14 cellular contexts compared by ENCODE assay signal in genomic region chr14:69037790-69038448, GRCh38. TPM values are rescaled to one million over a fixed set of nuclear protein-coding genes. Genes with fewer than 3 reads are reported as not detected.
A peak's percentile ranks its signal among the peaks of the same experiment; 100 is the strongest.
DNase-seq lines count a peak whose midpoint lies in the region; ATAC-seq, FAIRE-seq and TF ChIP-seq lines count a peak whose summit lies in the region.
"Had no signal": no experiment of that assay in that cellular context is flagged by ENCODE, and none has a peak within 500 bp of the region (broad histone marks: within the 10 kb centered on the region; RNA-seq: fewer than 3 reads in every experiment).

No MANE protein-coding gene starts in this region.

- TF ChIP-seq RAD21 in K562 (CRISPR knock-in tag; conservative IDR thresholded peaks at IDR 0.05 in 1 of 2, IDR thresholded peaks at IDR 0.05 in 1 of 2) = no peak

- no peaks in the 10 kb centered on the region for H3K9me1 ChIP-seq in K562 (ENCODE audit: control insufficient read depth, insufficient read depth, low read length)

- no peak for DNase-seq in stimulated activated naive CD8-positive, alpha-beta T cell treated with anti-CD3 and anti-CD28 coated beads, Interleukin-15, Interleukin-2, amounts not matched to agents 100 U/mL and 50 U/mL, for 24 hours
- DNase-seq in stimulated activated naive CD8-positive, alpha-beta T cell treated with anti-CD3 and anti-CD28 coated beads, Interleukin-15, amount 100 ng/mL, for 72 hours = no peak
- DNase-seq in K562 (ENCODE audit: extremely low read depth in 1 of 4, low spot score in 3 of 4) = peak in 2 of 4 experiments; percentile 22 to 38
- peak; percentile 51 for DNase-seq in iris pigment epithelial cell (ENCODE audit: low read depth)
- DNase-seq in DMS 273 treated with DMSO at 0.1 percent for 48 hours (lab: John Stamatoyannopoulos, UW) = no peak
- DNase-seq in amniotic stem cell (lab: John Stamatoyannopoulos, UW) = no peak
- DNase-seq in medulla oblongata (ENCODE audit: extremely low spot score) = no peak
- DNase-seq in prostate gland (ENCODE audit: low spot score) = no peak
- DNase-seq: activated B cell treated with CpG ODN at 0.5 μM for 24 hours; activated effector memory CD4-positive, alpha-beta T cell treated with anti-CD3 and anti-CD28 coated beads, Interleukin-2, amount 50 U/mL, for 16 hours; NCI-H2081 treated with DMSO at 0.1 percent for 48 hours; occipital lobe; Peyer's patch; stimulated activated CD4-positive, alpha-beta T cell treated with anti-CD3 and anti-CD28 coated beads, Interleukin-2, amount 100 ng/mL, for 24 hours had no signal

- ATAC-seq in stimulated activated naive CD8-positive, alpha-beta T cell treated with anti-CD3 and anti-CD28 coated beads, Interleukin-15, Interleukin-2, amounts not matched to agents 100 U/mL and 50 U/mL, for 24 hours = peak; percentile 29
- no peak for ATAC-seq in stimulated activated naive CD8-positive, alpha-beta T cell treated with anti-CD3 and anti-CD28 coated beads, Interleukin-15, amount 100 ng/mL, for 72 hours
- peak; percentile 61 for ATAC-seq in K562

- H3K27ac ChIP-seq in K562 (ENCODE audit: extremely low read depth, low read depth, low read length) = no peak overlapping the region
- H3K27ac ChIP-seq in prostate gland = no peak overlapping the region
- H3K27ac ChIP-seq: Peyer's patch had no signal

- CTCF ChIA-PET in K562 (lab: Yijun Ruan, JAX; ENCODE audit: low intra/inter-chr PET ratio) = no interaction called here

- intact Hi-C loops in K562 (cut with micrococcal nuclease) = no loop called here
- intact Hi-C loops in prostate gland (cut with DNase I) = no loop called here

- no peaks in the 10 kb centered on the region for H3K36me3 ChIP-seq in K562 (ENCODE audit: control insufficient read depth, insufficient read depth, low read length)
- no peaks in the 10 kb centered on the region for H3K36me3 ChIP-seq in prostate gland
- H3K36me3 ChIP-seq: Peyer's patch had no signal

- H3K9me3 ChIP-seq in K562 (replicated peaks; ENCODE audit: control insufficient read depth, insufficient read depth, low read depth, low read length) (no peaks in the 10 kb centered on the region), prostate gland (no peaks in the 10 kb centered on the region)
- H3K9me3 ChIP-seq: Peyer's patch had no signal

- H3K4me1 ChIP-seq in K562 (replicated peaks in 1 of 2; ENCODE audit: control insufficient read depth in 2 of 2, insufficient read depth in 2 of 2, low read length in 2 of 2) (peaks cover 4 to 16% of the 10 kb centered on the region in 2 experiments; a peak in 3 of 5 replicates), prostate gland (replicated peaks) (no peaks in the 10 kb centered on the region)

- FAIRE-seq in K562 (lab: Jason Lieb, UNC) = no peak

- no peak overlapping the region for H3K4me3 Mint-ChIP-seq in stimulated activated naive CD8-positive, alpha-beta T cell treated with anti-CD3 and anti-CD28 coated beads, Interleukin-15, amount 100 ng/mL, for 72 hours
- H3K4me3 Mint-ChIP-seq: activated B cell treated with CpG ODN at 0.5 μM for 24 hours had no signal

- no peaks in the 10 kb centered on the region for H3K9me3 Mint-ChIP-seq in stimulated activated naive CD8-positive, alpha-beta T cell treated with anti-CD3 and anti-CD28 coated beads, Interleukin-15, amount 100 ng/mL, for 72 hours
- H3K9me3 Mint-ChIP-seq: activated B cell treated with CpG ODN at 0.5 μM for 24 hours had no signal

- no peak overlapping the region for H3K4me2 ChIP-seq in K562 (ENCODE audit: insufficient read depth, low read length)

- POLR2A ChIA-PET in K562 (lab: Yijun Ruan, JAX) = interaction anchor here (0.8 to 1.2 kb wide), 3 partner anchors 10 to 18 kb away, joined by 3 to 4 read pairs (median 3); no protein-coding TSS in a partner anchor

- H3K4me1 Mint-ChIP-seq in stimulated activated naive CD8-positive, alpha-beta T cell treated with anti-CD3 and anti-CD28 coated beads, Interleukin-15, amount 100 ng/mL, for 72 hours = peaks cover 20% of the 10 kb centered on the region
- H3K4me1 Mint-ChIP-seq: activated B cell treated with CpG ODN at 0.5 μM for 24 hours had no signal

- H3K9ac ChIP-seq in K562 (ENCODE audit: insufficient read depth in 1 of 2, low read depth in 2 of 2, low read length in 2 of 2) = no peak overlapping the region

- WGBS in K562 (ENCODE audit: insufficient coverage, low coverage, missing lambda C conversion rate) = 15% methylated on average over 5 of the region's 7 CpGs
- WGBS in prostate gland = 58% methylated on average over 7 of the region's 7 CpGs

- TF ChIP-seq CTCF in K562 (IDR thresholded peaks at IDR 0.05 in 2 of 3, conservative IDR thresholded peaks at IDR 0.05 in 1 of 3; ENCODE audit: insufficient read depth in 2 of 3, low read depth in 1 of 3, low read length in 3 of 3) (no peak), prostate gland (IDR thresholded peaks at IDR 0.05) (no peak)

- no peak overlapping the region for H3K27ac Mint-ChIP-seq in stimulated activated naive CD8-positive, alpha-beta T cell treated with anti-CD3 and anti-CD28 coated beads, Interleukin-15, amount 100 ng/mL, for 72 hours
- H3K27ac Mint-ChIP-seq: activated B cell treated with CpG ODN at 0.5 μM for 24 hours had no signal

- H4K20me1 ChIP-seq in K562 (replicated peaks; ENCODE audit: control insufficient read depth, insufficient read depth, low read length) = no peaks in the 10 kb centered on the region

- TF ChIP-seq POLR2A in K562 (conservative IDR thresholded peaks at IDR 0.05) (no peak), prostate gland (IDR thresholded peaks at IDR 0.05) (no peak)

- peaks cover 8 to 12% of the 10 kb centered on the region in 2 experiments; a peak in 4 of 5 replicates for H3K27me3 ChIP-seq in K562 (ENCODE audit: control insufficient read depth in 2 of 2, insufficient read depth in 2 of 2, low read length in 2 of 2)
- no peaks in the 10 kb centered on the region for H3K27me3 ChIP-seq in prostate gland (replicated peaks; ENCODE audit: insufficient read depth)
- H3K27me3 ChIP-seq: Peyer's patch had no signal

- H3K27me3 Mint-ChIP-seq in stimulated activated naive CD8-positive, alpha-beta T cell treated with anti-CD3 and anti-CD28 coated beads, Interleukin-15, amount 100 ng/mL, for 72 hours = peaks cover 69% of the 10 kb centered on the region

- H2AFZ ChIP-seq in K562 (ENCODE audit: low read depth, low read length) = no peak overlapping the region

- in situ Hi-C loops in K562 (cut with MboI) = no loop called here

- BruUV-seq in K562 (replicated peaks; lab: Mats Ljungman, UMichigan) = no TSS peak

- no peak for TF ChIP-seq EP300 in K562 (IDR thresholded peaks at IDR 0.05; ENCODE audit: low read length)

- H3K79me2 ChIP-seq in K562 (ENCODE audit: control insufficient read depth, insufficient read depth, low read length) = no peaks in the 10 kb centered on the region

- no peak overlapping the region for H3K4me3 ChIP-seq in K562
- no peak overlapping the region for H3K4me3 ChIP-seq in prostate gland
- H3K4me3 ChIP-seq: Peyer's patch had no signal

TF ChIP-seq in K562, 482 proteins besides CTCF, POLR2A, EP300 and RAD21 (continues in another document):
- TF ChIP-seq YY1 (IDR thresholded peaks at IDR 0.05; ENCODE audit: borderline replicate concordance in 1 of 3, control insufficient read depth in 1 of 3, extremely low read depth in 1 of 3, insufficient read depth in 3 of 3, insufficient read length in 1 of 3, insufficient replicate concordance in 2 of 3, low read depth in 1 of 3, low read length in 2 of 3) = no peak
- no peak for TF ChIP-seq HDAC3 (IDR thresholded peaks at IDR 0.05; ENCODE audit: borderline replicate concordance, partially characterized antibody)
- no peak for TF ChIP-seq MCM2 (IDR thresholded peaks at IDR 0.05; ENCODE audit: low read depth)
- TF ChIP-seq FIP1L1 (IDR thresholded peaks at IDR 0.05; ENCODE audit: low read depth, low read length, poor library complexity, severe bottlenecking) = no peak
- TF ChIP-seq NR0B1 (IDR thresholded peaks at IDR 0.05; ENCODE audit: partially characterized antibody) = no peak
- TF ChIP-seq TCFL5 (CRISPR knock-in tag; conservative IDR thresholded peaks at IDR 0.05) = no peak
- no peak for TF ChIP-seq NR4A1 (CRISPR knock-in tag; IDR thresholded peaks at IDR 0.05)
- TF ChIP-seq NR4A1 (tag; IDR thresholded peaks at IDR 0.05) = no peak
- no peak for TF ChIP-seq POU5F1 (IDR thresholded peaks at IDR 0.05; ENCODE audit: borderline replicate concordance, low read depth, low read length, partially characterized antibody)
- TF ChIP-seq TAF15 (IDR thresholded peaks at IDR 0.05; ENCODE audit: low read depth, low read length) = no peak
- no peak for TF ChIP-seq ZBTB1 (CRISPR knock-in tag; IDR thresholded peaks at IDR 0.05; ENCODE audit: borderline replicate concordance, low read depth)
- no peak for TF ChIP-seq ZNF124 (CRISPR knock-in tag; IDR thresholded peaks at IDR 0.05)
- no peak for TF ChIP-seq ZNF253 (CRISPR knock-in tag; conservative IDR thresholded peaks at IDR 0.05)

RNA-seq across cellular contexts. Expression of gene ACTN1, which starts 58.8 kb away (rescaled TPM):
- total RNA-seq in K562 (2011; cell fraction: chromatin; rRNA removed; ENCODE audit: low replicate concordance) = 54.6 and 92.3 TPM in 2 replicates
- total RNA-seq in K562 (2011; cell fraction: nucleolus; rRNA removed) = 49.7 and 53.4 TPM in 2 replicates
- total RNA-seq in K562 (2011; cell fraction: nucleoplasm; rRNA removed) = 46.1 and 65.6 TPM in 2 replicates
- total RNA-seq in K562 (2014; rRNA removed) (42.5 and 47.3 TPM in 2 replicates), K562 (2014; rRNA removed; fragmentation: Illumina TruSeq; extraction: Trizol) (15.9 and 16.8 TPM in 2 replicates), K562 (2015; rRNA removed; fragmentation: Illumina TruSeq; extraction: Trizol) (26.1 and 26.8 TPM in 2 replicates), K562 (2021) (62.3 and 67.7 TPM in 2 replicates), prostate gland (100 to 1,000 TPM; 197 to 240 TPM)
- polyA plus RNA-seq in K562 (2011; rRNA removed) (37.3 and 44.7 TPM in 2 replicates), K562 (2014; fragmentation: Illumina TruSeq; extraction: Trizol) (56.9 and 59.2 TPM in 2 replicates), K562 (2014; fragmentation: Nextera tagmentation; extraction: Ambion mirVana) (1 to 10 TPM; 2.2 to 5.6 TPM), K562 (2014; rRNA removed) (30.8 and 34.5 TPM in 2 replicates)
- polyA plus RNA-seq in K562 (2011; cell fraction: cytosol; rRNA removed) = 33.0 and 71.5 TPM in 2 replicates
- 38.8 and 47.1 TPM in 2 replicates for polyA plus RNA-seq in K562 (2011; cell fraction: nucleus; rRNA removed)
- polyA plus RNA-seq in K562 (2012) = 63.9 and 83.3 TPM in 2 replicates
- 50.7 and 52.2 TPM in 2 replicates for polyA minus RNA-seq in K562 (2011; rRNA and poly(A)+ RNA removed)
- polyA minus RNA-seq in K562 (2011; cell fraction: cytosol; rRNA and poly(A)+ RNA removed) = 66.1 and 73.5 TPM in 2 replicates
- polyA minus RNA-seq in K562 (2011; cell fraction: nucleus; rRNA and poly(A)+ RNA removed) = 25.3 and 32.7 TPM in 2 replicates
